In the genomic region with DNA sequence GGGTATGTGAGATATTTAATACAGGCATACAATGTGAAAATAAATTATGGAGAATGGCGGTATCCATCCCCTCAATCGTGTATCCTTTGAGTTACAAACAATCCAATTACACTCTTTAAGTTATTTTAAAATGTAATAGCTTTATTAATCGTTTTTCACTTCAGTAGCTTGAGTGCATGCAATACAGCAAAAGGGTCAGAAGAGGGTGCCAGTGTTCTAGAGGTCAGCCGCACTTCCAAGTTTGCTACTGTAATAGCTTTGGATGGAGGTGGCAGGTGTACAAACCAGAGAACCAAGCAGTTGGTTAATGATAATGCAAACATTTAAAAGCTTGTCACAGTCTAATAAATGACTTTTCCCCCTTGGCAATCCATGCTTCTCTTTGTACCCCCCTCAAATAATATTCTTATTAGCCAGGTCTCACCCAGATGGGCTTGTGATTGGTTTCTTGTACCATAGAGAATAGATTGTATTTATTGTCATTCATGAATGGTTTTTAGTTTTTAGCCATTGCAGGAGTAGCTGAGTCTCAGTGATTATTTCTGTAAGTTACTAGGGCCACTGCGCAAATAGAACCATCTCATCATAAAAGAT, we compare ENCODE assay signal across 8 cellular contexts.
DNase-seq lines count a peak whose midpoint lies in the region; ATAC-seq and TF ChIP-seq lines count a peak whose summit lies in the region.

No MANE protein-coding gene starts in this region.

- CTCF ChIA-PET in activated B cell treated with CpG ODN at 0.5 μM for 24 hours (lab: Charles Lee), result interaction anchor here (0.5 to 8.1 kb wide), 60 partner anchors 8 to 822 kb away, joined by 3 to 287 read pairs (median 5); a partner anchor contains a TSS

- no peak overlapping the region for H3K4me3 Mint-ChIP-seq in activated B cell treated with CpG ODN at 0.5 μM for 24 hours
- H3K4me3 Mint-ChIP-seq in central memory CD8-positive, alpha-beta T cell, result no peak overlapping the region

- TF ChIP-seq CTCF in activated B cell treated with CpG ODN at 0.5 μM for 24 hours (IDR thresholded peaks at IDR 0.05), result peak; percentile 42

- peaks cover 2% of the 10 kb centered on the region for H3K4me1 Mint-ChIP-seq in activated B cell treated with CpG ODN at 0.5 μM for 24 hours
- peaks cover 9% of the 10 kb centered on the region for H3K4me1 Mint-ChIP-seq in central memory CD8-positive, alpha-beta T cell

- DNase-seq in SIG-M5 treated with dmso at 0.1 percent for 504 hours (lab: John Stamatoyannopoulos, UW; ENCODE audit: unreplicated experiment) (peak; percentile 72), SIG-M5 (lab: John Stamatoyannopoulos, UW) (no peak), NCI-H226 (peak; percentile 57), activated B cell treated with CpG ODN at 0.5 μM for 24 hours (peak; percentile 40), kidney glomerular epithelial cell (lab: John Stamatoyannopoulos, UW) (peak; percentile 66), cortex of kidney (lab: John Stamatoyannopoulos, UW) (no peak)
- DNase-seq in central memory CD8-positive, alpha-beta T cell (ENCODE audit: low spot score in 2 of 2), result peak; percentile 55 to 62
- peak; percentile 57 to 67 for DNase-seq in stimulated activated CD4-positive, alpha-beta T cell treated with anti-CD3 and anti-CD28 coated beads, Interleukin-2, amount 100 ng/mL, for 48 hours

- H3K9me3 Mint-ChIP-seq in activated B cell treated with CpG ODN at 0.5 μM for 24 hours, result no peaks in the 10 kb centered on the region
- H3K9me3 Mint-ChIP-seq in central memory CD8-positive, alpha-beta T cell, result no peaks in the 10 kb centered on the region

- H3K36me3 Mint-ChIP-seq in activated B cell treated with CpG ODN at 0.5 μM for 24 hours (ENCODE audit: low read depth), result peaks cover 9% of the 10 kb centered on the region
- peaks cover 2% of the 10 kb centered on the region for H3K36me3 Mint-ChIP-seq in central memory CD8-positive, alpha-beta T cell (ENCODE audit: insufficient read depth)

- H3K27me3 Mint-ChIP-seq in activated B cell treated with CpG ODN at 0.5 μM for 24 hours, result no peaks in the 10 kb centered on the region
- no peaks in the 10 kb centered on the region for H3K27me3 Mint-ChIP-seq in central memory CD8-positive, alpha-beta T cell

- intact Hi-C loops in activated B cell treated with CpG ODN at 0.5 μM for 24 hours (cut with micrococcal nuclease), result loop anchor here (1.0 to 10.0 kb wide), 6 partner anchors 465 to 817 kb away; a partner anchor contains a TSS

- POLR2A ChIA-PET in activated B cell treated with CpG ODN at 0.5 μM for 24 hours (lab: Charles Lee), result interaction anchor here (1.2 to 1.5 kb wide), 4 partner anchors 8 to 488 kb away, joined by 4 to 14 read pairs (median 5); no protein-coding TSS in a partner anchor

- peak; percentile 81 for ATAC-seq in activated B cell treated with CpG ODN at 0.5 μM for 24 hours (ENCODE audit: low read depth)
- ATAC-seq in central memory CD8-positive, alpha-beta T cell (replicated peaks; ENCODE audit: extremely low read depth, poor library complexity, severe bottlenecking), result no peak

- no peak overlapping the region for H3K27ac Mint-ChIP-seq in activated B cell treated with CpG ODN at 0.5 μM for 24 hours
- no peak overlapping the region for H3K27ac Mint-ChIP-seq in central memory CD8-positive, alpha-beta T cell (ENCODE audit: low read depth)

Comparison
In these comparisons a context has a peak if more than half of its experiments do, and no peak if none do; other contexts are left out.
1. DNase-seq: peak in SIG-M5 treated with dmso at 0.1 percent for 504 hours (single experiment), NCI-H226 (single experiment), activated B cell treated with CpG ODN at 0.5 μM for 24 hours (single experiment), central memory CD8-positive, alpha-beta T cell (2 of 2), kidney glomerular epithelial cell (single experiment) and stimulated activated CD4-positive, alpha-beta T cell treated with anti-CD3 and anti-CD28 coated beads, Interleukin-2, amount 100 ng/mL, for 48 hours (2 of 2); none in SIG-M5 (single experiment) and cortex of kidney (single experiment).